Comparison of ENCODE assay signal across 1 cellular context in the genomic region with DNA sequence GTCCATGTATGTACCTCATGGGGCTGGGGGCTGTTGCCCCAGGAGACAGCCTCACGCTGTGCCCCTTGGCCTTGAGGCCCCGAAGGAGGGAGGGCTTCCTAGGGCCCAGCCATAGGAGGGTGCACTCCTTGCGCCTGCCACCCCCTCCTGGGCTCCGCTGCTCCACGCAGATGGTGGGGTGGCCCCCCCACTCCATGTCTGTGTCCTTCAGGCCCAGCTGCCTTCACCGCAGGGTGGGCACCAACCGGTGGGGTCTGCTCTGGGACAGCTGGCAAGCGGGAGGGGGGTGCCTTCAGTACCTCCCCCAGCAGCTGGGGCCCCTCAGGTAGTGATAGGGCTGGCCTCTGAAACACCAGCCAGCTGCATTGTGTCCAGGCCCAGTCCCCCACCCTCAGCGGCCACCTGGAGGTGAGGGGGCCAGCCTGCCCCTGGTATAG.
TF ChIP-seq lines count a peak whose summit lies in the region.

No MANE protein-coding gene starts in this region.

TF ChIP-seq in HepG2, 621 proteins besides CTCF, POLR2A, EP300 and RAD21 (continued from another document and continues in another):
- TF ChIP-seq, protein P1, sequence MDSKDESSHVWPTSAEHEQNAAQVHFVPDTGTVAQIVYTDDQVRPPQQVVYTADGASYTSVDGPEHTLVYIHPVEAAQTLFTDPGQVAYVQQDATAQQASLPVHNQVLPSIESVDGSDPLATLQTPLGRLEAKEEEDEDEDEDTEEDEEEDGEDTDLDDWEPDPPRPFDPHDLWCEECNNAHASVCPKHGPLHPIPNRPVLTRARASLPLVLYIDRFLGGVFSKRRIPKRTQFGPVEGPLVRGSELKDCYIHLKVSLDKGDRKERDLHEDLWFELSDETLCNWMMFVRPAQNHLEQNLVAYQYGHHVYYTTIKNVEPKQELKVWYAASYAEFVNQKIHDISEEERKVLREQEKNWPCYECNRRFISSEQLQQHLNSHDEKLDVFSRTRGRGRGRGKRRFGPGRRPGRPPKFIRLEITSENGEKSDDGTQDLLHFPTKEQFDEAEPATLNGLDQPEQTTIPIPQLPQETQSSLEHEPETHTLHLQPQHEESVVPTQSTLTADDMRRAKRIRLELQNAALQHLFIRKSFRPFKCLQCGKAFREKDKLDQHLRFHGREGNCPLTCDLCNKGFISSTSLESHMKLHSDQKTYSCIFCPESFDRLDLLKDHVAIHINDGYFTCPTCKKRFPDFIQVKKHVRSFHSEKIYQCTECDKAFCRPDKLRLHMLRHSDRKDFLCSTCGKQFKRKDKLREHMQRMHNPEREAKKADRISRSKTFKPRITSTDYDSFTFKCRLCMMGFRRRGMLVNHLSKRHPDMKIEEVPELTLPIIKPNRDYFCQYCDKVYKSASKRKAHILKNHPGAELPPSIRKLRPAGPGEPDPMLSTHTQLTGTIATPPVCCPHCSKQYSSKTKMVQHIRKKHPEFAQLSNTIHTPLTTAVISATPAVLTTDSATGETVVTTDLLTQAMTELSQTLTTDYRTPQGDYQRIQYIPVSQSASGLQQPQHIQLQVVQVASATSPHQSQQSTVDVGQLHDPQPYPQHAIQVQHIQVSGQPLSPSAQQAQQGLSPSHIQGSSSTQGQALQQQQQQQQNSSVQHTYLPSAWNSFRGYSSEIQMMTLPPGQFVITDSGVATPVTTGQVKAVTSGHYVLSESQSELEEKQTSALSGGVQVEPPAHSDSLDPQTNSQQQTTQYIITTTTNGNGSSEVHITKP (CRISPR knock-in tag; IDR thresholded peaks at IDR 0.05; ENCODE audit: low read depth), result no peak
- TF ChIP-seq, protein P2, sequence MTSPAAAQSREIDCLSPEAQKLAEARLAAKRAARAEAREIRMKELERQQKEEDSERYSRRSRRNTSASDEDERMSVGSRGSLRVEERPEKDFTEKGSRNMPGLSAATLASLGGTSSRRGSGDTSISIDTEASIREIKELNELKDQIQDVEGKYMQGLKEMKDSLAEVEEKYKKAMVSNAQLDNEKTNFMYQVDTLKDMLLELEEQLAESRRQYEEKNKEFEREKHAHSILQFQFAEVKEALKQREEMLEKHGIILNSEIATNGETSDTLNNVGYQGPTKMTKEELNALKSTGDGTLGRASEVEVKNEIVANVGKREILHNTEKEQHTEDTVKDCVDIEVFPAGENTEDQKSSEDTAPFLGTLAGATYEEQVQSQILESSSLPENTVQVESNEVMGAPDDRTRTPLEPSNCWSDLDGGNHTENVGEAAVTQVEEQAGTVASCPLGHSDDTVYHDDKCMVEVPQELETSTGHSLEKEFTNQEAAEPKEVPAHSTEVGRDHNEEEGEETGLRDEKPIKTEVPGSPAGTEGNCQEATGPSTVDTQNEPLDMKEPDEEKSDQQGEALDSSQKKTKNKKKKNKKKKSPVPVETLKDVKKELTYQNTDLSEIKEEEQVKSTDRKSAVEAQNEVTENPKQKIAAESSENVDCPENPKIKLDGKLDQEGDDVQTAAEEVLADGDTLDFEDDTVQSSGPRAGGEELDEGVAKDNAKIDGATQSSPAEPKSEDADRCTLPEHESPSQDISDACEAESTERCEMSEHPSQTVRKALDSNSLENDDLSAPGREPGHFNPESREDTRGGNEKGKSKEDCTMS (CRISPR knock-in tag; conservative IDR thresholded peaks at IDR 0.05), result no peak
- TF ChIP-seq ZNF572 (CRISPR knock-in tag; IDR thresholded peaks at IDR 0.05) (no peak), ZNF773 (CRISPR knock-in tag; IDR thresholded peaks at IDR 0.05; ENCODE audit: borderline replicate concordance) (no peak), FLYWCH1 (CRISPR knock-in tag; IDR thresholded peaks at IDR 0.05) (no peak), ZNF547 (CRISPR knock-in tag; IDR thresholded peaks at IDR 0.05) (no peak), SRY (CRISPR knock-in tag; IDR thresholded peaks at IDR 0.05) (no peak), BORCS8-MEF2B (CRISPR knock-in tag; IDR thresholded peaks at IDR 0.05) (no peak), NFYB (CRISPR knock-in tag; IDR thresholded peaks at IDR 0.05) (no peak), NFIC (IDR thresholded peaks at IDR 0.05; ENCODE audit: low read length) (no peak), REPIN1 (CRISPR knock-in tag; IDR thresholded peaks at IDR 0.05; ENCODE audit: borderline replicate concordance, low read depth) (no peak), SNAI1 (CRISPR knock-in tag; IDR thresholded peaks at IDR 0.05; ENCODE audit: borderline replicate concordance) (peak; percentile 90), ZNF235 (CRISPR knock-in tag; IDR thresholded peaks at IDR 0.05; ENCODE audit: borderline replicate concordance) (0 out of 2 replicates have a peak, but pooled peaks have one; percentile 37), NPAS2 (CRISPR knock-in tag; IDR thresholded peaks at IDR 0.05; ENCODE audit: borderline replicate concordance) (no peak), PITX1 (CRISPR knock-in tag; IDR thresholded peaks at IDR 0.05) (no peak), KDM3A (CRISPR knock-in tag; IDR thresholded peaks at IDR 0.05; ENCODE audit: low read depth) (no peak), HIVEP1 (CRISPR knock-in tag; IDR thresholded peaks at IDR 0.05) (no peak), GABPA (IDR thresholded peaks at IDR 0.05; ENCODE audit: low read depth, low read length) (no peak), GABPA (CRISPR knock-in tag; IDR thresholded peaks at IDR 0.05; ENCODE audit: low read depth) (no peak), ZNF788 (CRISPR knock-in tag; IDR thresholded peaks at IDR 0.05; ENCODE audit: borderline replicate concordance) (no peak), ZNF850 (CRISPR knock-in tag; conservative IDR thresholded peaks at IDR 0.05) (no peak), KDM1A (CRISPR knock-in tag; IDR thresholded peaks at IDR 0.05) (no peak), PCBP1 (IDR thresholded peaks at IDR 0.05; ENCODE audit: borderline replicate concordance, low read depth, low read length) (no peak), TAF1 (CRISPR knock-in tag; IDR thresholded peaks at IDR 0.05) (0 out of 2 replicates have a peak, but pooled peaks have one; percentile 9), FOXK2 (IDR thresholded peaks at IDR 0.05) (no peak)
- TF ChIP-seq, protein P3, sequence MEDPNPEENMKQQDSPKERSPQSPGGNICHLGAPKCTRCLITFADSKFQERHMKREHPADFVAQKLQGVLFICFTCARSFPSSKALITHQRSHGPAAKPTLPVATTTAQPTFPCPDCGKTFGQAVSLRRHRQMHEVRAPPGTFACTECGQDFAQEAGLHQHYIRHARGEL (CRISPR knock-in tag; IDR thresholded peaks at IDR 0.05), result no peak
- TF ChIP-seq, protein P4, sequence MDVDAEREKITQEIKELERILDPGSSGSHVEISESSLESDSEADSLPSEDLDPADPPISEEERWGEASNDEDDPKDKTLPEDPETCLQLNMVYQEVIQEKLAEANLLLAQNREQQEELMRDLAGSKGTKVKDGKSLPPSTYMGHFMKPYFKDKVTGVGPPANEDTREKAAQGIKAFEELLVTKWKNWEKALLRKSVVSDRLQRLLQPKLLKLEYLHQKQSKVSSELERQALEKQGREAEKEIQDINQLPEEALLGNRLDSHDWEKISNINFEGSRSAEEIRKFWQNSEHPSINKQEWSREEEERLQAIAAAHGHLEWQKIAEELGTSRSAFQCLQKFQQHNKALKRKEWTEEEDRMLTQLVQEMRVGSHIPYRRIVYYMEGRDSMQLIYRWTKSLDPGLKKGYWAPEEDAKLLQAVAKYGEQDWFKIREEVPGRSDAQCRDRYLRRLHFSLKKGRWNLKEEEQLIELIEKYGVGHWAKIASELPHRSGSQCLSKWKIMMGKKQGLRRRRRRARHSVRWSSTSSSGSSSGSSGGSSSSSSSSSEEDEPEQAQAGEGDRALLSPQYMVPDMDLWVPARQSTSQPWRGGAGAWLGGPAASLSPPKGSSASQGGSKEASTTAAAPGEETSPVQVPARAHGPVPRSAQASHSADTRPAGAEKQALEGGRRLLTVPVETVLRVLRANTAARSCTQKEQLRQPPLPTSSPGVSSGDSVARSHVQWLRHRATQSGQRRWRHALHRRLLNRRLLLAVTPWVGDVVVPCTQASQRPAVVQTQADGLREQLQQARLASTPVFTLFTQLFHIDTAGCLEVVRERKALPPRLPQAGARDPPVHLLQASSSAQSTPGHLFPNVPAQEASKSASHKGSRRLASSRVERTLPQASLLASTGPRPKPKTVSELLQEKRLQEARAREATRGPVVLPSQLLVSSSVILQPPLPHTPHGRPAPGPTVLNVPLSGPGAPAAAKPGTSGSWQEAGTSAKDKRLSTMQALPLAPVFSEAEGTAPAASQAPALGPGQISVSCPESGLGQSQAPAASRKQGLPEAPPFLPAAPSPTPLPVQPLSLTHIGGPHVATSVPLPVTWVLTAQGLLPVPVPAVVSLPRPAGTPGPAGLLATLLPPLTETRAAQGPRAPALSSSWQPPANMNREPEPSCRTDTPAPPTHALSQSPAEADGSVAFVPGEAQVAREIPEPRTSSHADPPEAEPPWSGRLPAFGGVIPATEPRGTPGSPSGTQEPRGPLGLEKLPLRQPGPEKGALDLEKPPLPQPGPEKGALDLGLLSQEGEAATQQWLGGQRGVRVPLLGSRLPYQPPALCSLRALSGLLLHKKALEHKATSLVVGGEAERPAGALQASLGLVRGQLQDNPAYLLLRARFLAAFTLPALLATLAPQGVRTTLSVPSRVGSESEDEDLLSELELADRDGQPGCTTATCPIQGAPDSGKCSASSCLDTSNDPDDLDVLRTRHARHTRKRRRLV (CRISPR knock-in tag; IDR thresholded peaks at IDR 0.05), result no peak
- TF ChIP-seq, protein P5, sequence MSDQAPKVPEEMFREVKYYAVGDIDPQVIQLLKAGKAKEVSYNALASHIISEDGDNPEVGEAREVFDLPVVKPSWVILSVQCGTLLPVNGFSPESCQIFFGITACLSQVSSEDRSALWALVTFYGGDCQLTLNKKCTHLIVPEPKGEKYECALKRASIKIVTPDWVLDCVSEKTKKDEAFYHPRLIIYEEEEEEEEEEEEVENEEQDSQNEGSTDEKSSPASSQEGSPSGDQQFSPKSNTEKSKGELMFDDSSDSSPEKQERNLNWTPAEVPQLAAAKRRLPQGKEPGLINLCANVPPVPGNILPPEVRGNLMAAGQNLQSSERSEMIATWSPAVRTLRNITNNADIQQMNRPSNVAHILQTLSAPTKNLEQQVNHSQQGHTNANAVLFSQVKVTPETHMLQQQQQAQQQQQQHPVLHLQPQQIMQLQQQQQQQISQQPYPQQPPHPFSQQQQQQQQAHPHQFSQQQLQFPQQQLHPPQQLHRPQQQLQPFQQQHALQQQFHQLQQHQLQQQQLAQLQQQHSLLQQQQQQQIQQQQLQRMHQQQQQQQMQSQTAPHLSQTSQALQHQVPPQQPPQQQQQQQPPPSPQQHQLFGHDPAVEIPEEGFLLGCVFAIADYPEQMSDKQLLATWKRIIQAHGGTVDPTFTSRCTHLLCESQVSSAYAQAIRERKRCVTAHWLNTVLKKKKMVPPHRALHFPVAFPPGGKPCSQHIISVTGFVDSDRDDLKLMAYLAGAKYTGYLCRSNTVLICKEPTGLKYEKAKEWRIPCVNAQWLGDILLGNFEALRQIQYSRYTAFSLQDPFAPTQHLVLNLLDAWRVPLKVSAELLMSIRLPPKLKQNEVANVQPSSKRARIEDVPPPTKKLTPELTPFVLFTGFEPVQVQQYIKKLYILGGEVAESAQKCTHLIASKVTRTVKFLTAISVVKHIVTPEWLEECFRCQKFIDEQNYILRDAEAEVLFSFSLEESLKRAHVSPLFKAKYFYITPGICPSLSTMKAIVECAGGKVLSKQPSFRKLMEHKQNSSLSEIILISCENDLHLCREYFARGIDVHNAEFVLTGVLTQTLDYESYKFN (CRISPR knock-in tag; conservative IDR thresholded peaks at IDR 0.05), result no peak
- TF ChIP-seq, protein P6, sequence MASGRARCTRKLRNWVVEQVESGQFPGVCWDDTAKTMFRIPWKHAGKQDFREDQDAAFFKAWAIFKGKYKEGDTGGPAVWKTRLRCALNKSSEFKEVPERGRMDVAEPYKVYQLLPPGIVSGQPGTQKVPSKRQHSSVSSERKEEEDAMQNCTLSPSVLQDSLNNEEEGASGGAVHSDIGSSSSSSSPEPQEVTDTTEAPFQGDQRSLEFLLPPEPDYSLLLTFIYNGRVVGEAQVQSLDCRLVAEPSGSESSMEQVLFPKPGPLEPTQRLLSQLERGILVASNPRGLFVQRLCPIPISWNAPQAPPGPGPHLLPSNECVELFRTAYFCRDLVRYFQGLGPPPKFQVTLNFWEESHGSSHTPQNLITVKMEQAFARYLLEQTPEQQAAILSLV (CRISPR knock-in tag; IDR thresholded peaks at IDR 0.05; ENCODE audit: borderline replicate concordance), result no peak
- TF ChIP-seq, protein P7, sequence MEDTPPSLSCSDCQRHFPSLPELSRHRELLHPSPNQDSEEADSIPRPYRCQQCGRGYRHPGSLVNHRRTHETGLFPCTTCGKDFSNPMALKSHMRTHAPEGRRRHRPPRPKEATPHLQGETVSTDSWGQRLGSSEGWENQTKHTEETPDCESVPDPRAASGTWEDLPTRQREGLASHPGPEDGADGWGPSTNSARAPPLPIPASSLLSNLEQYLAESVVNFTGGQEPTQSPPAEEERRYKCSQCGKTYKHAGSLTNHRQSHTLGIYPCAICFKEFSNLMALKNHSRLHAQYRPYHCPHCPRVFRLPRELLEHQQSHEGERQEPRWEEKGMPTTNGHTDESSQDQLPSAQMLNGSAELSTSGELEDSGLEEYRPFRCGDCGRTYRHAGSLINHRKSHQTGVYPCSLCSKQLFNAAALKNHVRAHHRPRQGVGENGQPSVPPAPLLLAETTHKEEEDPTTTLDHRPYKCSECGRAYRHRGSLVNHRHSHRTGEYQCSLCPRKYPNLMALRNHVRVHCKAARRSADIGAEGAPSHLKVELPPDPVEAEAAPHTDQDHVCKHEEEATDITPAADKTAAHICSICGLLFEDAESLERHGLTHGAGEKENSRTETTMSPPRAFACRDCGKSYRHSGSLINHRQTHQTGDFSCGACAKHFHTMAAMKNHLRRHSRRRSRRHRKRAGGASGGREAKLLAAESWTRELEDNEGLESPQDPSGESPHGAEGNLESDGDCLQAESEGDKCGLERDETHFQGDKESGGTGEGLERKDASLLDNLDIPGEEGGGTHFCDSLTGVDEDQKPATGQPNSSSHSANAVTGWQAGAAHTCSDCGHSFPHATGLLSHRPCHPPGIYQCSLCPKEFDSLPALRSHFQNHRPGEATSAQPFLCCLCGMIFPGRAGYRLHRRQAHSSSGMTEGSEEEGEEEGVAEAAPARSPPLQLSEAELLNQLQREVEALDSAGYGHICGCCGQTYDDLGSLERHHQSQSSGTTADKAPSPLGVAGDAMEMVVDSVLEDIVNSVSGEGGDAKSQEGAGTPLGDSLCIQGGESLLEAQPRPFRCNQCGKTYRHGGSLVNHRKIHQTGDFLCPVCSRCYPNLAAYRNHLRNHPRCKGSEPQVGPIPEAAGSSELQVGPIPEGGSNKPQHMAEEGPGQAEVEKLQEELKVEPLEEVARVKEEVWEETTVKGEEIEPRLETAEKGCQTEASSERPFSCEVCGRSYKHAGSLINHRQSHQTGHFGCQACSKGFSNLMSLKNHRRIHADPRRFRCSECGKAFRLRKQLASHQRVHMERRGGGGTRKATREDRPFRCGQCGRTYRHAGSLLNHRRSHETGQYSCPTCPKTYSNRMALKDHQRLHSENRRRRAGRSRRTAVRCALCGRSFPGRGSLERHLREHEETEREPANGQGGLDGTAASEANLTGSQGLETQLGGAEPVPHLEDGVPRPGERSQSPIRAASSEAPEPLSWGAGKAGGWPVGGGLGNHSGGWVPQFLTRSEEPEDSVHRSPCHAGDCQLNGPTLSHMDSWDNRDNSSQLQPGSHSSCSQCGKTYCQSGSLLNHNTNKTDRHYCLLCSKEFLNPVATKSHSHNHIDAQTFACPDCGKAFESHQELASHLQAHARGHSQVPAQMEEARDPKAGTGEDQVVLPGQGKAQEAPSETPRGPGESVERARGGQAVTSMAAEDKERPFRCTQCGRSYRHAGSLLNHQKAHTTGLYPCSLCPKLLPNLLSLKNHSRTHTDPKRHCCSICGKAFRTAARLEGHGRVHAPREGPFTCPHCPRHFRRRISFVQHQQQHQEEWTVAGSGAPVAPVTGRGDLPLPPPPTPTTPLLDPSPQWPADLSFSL (CRISPR knock-in tag; IDR thresholded peaks at IDR 0.05), result no peak
- TF ChIP-seq, protein P8, sequence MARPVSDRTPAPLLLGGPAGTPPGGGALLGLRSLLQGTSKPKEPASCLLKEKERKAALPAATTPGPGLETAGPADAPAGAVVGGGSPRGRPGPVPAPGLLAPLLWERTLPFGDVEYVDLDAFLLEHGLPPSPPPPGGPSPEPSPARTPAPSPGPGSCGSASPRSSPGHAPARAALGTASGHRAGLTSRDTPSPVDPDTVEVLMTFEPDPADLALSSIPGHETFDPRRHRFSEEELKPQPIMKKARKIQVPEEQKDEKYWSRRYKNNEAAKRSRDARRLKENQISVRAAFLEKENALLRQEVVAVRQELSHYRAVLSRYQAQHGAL (CRISPR knock-in tag; IDR thresholded peaks at IDR 0.05; ENCODE audit: not compliant biosample characterization), result no peak
